ENCODE assay signal across 8 cellular contexts in genomic region chr11:57345555-57346151, GRCh38. TPM values are rescaled to one million over a fixed set of nuclear protein-coding genes. Genes with fewer than 3 reads are reported as not detected.
DNase-seq lines count a peak whose midpoint lies in the region; ATAC-seq and TF ChIP-seq lines count a peak whose summit lies in the region.

No MANE protein-coding gene starts in this region.

- in situ Hi-C loops in SK-MEL-5 (cut with HindIII; ENCODE audit: low pct_unique_long_range_greater_than_20kb, low sequenced_read_pairs) = no loop called here

- ATAC-seq in GM21717 (IDR thresholded peaks at IDR 0.05; ENCODE audit: unreplicated experiment) = peak; percentile 72
- ATAC-seq in HG03097 (IDR thresholded peaks at IDR 0.05; ENCODE audit: low FRiP score, unreplicated experiment) = no peak

- DNase-seq in DMS153 (lab: John Stamatoyannopoulos, UW) (peak; percentile 68), LNCaP clone FGC (ENCODE audit: low read depth) (peak; percentile 54), SK-MEL-5 (ENCODE audit: low read depth, low spot score) (peak; percentile 80), glomerular visceral epithelial cell (ENCODE audit: extremely low spot score) (peak; percentile 66), posterior cingulate gyrus (peak; percentile 34 to 93 (median 72))
- peak; percentile 70 for DNase-seq in activated naive CD4-positive, alpha-beta T cell treated with Interleukin-2 at 50 U/mL for 16 hours

- intact Hi-C loops in posterior cingulate gyrus (cut with DNase I) = loop anchor here (2.0 to 10.0 kb wide), 3 partner anchors 182 to 1169 kb away; no protein-coding TSS in a partner anchor

- H3K4me3 ChIP-seq in LNCaP clone FGC (ENCODE audit: low read depth, low read length) = no peak overlapping the region

- peak; percentile 75 for TF ChIP-seq CTCF in LNCaP clone FGC (IDR thresholded peaks at IDR 0.05; ENCODE audit: control insufficient read depth, extremely low read depth, insufficient read depth)

RNA-seq across cellular contexts. Expression of gene P2RX3, which starts 7.5 kb away (rescaled TPM):
- total RNA-seq in SK-MEL-5 (2014; rRNA removed; shearing (Covaris generic)) = not detected in 2 replicates
- not detected in 2 replicates for polyA plus RNA-seq in SK-MEL-5 (2015; cell fraction: cytosol; rRNA removed)
- polyA plus RNA-seq in SK-MEL-5 (2015; cell fraction: nucleus; rRNA removed) = not detected in 2 replicates

RNA-seq across cellular contexts. Expression of gene SSRP1, which starts 10.0 kb away (rescaled TPM):
- 71.2 and 76.2 TPM in 2 replicates for total RNA-seq in SK-MEL-5 (2014; rRNA removed; shearing (Covaris generic))
- 111 and 132 TPM in 2 replicates for polyA plus RNA-seq in SK-MEL-5 (2015; cell fraction: cytosol; rRNA removed)
- 66.8 and 70.5 TPM in 2 replicates for polyA plus RNA-seq in SK-MEL-5 (2015; cell fraction: nucleus; rRNA removed)

RNA-seq across cellular contexts. Expression of gene TNKS1BP1, which starts 20.9 kb away (rescaled TPM):
- total RNA-seq in SK-MEL-5 (2014; rRNA removed; shearing (Covaris generic)) = 8.1 and 9.0 TPM in 2 replicates
- polyA plus RNA-seq in SK-MEL-5 (2015; cell fraction: cytosol; rRNA removed) = 23.9 and 25.5 TPM in 2 replicates
- polyA plus RNA-seq in SK-MEL-5 (2015; cell fraction: nucleus; rRNA removed) = 22.2 and 29.0 TPM in 2 replicates

RNA-seq across cellular contexts. Expression of gene PRG3, which starts 35.3 kb away (rescaled TPM):
- total RNA-seq in SK-MEL-5 (2014; rRNA removed; shearing (Covaris generic)) = not detected in 2 replicates
- not detected in 2 replicates for polyA plus RNA-seq in SK-MEL-5 (2015; cell fraction: cytosol; rRNA removed)
- not detected in 2 replicates for polyA plus RNA-seq in SK-MEL-5 (2015; cell fraction: nucleus; rRNA removed)

RNA-seq across cellular contexts. Expression of gene PRG2, which starts 44.8 kb away (rescaled TPM):
- not detected in 2 replicates for total RNA-seq in SK-MEL-5 (2014; rRNA removed; shearing (Covaris generic))
- not detected in 2 replicates for polyA plus RNA-seq in SK-MEL-5 (2015; cell fraction: cytosol; rRNA removed)
- not detected in 2 replicates for polyA plus RNA-seq in SK-MEL-5 (2015; cell fraction: nucleus; rRNA removed)
